26 cellular contexts compared by ENCODE assay signal in genomic region chr10:33793793-33794192, GRCh38.
"Had no signal": no experiment of that assay in that cellular context is flagged by ENCODE, and none has a peak within 500 bp of the region (broad histone marks: within the 10 kb centered on the region; RNA-seq: fewer than 3 reads in every experiment).

No MANE protein-coding gene starts in this region.

- H3K4me1 Mint-ChIP-seq: naive B cell had no signal

- ATAC-seq: effector memory CD8-positive, alpha-beta T cell; heart right ventricle; left cardiac atrium; left lung; mucosa of descending colon; right lobe of liver; stimulated activated naive B cell treated with anti-CD40 and anti-IgM and Interleukin-4, amounts not matched to agents 10 μg/mL and 1 μg/mL and 100 μg/mL, for 72 hours had no signal

- H3K9me3 Mint-ChIP-seq: effector memory CD8-positive, alpha-beta T cell; mesothelial cell of epicardium; stimulated activated naive CD8-positive, alpha-beta T cell treated with anti-CD3 and anti-CD28 coated beads, Interleukin-15, Interleukin-2, amounts not matched to agents 100 ng/mL and 50 ng/mL, for 24 hours had no signal

- H3K9ac ChIP-seq: parathyroid adenoma had no signal

- H3K27ac Mint-ChIP-seq: effector memory CD8-positive, alpha-beta T cell; mesothelial cell of epicardium; naive B cell; stimulated activated naive B cell treated with anti-CD40 and anti-IgM and Interleukin-4, amounts not matched to agents 10 μg/mL and 1 μg/mL and 100 μg/mL, for 72 hours; stimulated activated naive CD8-positive, alpha-beta T cell treated with anti-CD3 and anti-CD28 coated beads, Interleukin-15, Interleukin-2, amounts not matched to agents 100 ng/mL and 50 ng/mL, for 24 hours had no signal

- H3K4me3 ChIP-seq: esophagus squamous epithelium, heart right ventricle, left lung, mucosa of descending colon, right lobe of liver, suprapubic skin, vagina had no signal

- H3K4me3 Mint-ChIP-seq: effector memory CD8-positive, alpha-beta T cell; mesothelial cell of epicardium; naive B cell; stimulated activated naive B cell treated with anti-CD40 and anti-IgM and Interleukin-4, amounts not matched to agents 10 μg/mL and 1 μg/mL and 100 μg/mL, for 72 hours; stimulated activated naive CD8-positive, alpha-beta T cell treated with anti-CD3 and anti-CD28 coated beads, Interleukin-15, Interleukin-2, amounts not matched to agents 100 ng/mL and 50 ng/mL, for 24 hours had no signal

- H3K4me1 ChIP-seq: esophagus squamous epithelium, left lung, parathyroid adenoma, right lobe of liver, suprapubic skin, vagina had no signal

- H3K27ac ChIP-seq: esophagus squamous epithelium, heart right ventricle, left lung, neutrophil, parathyroid adenoma, right lobe of liver, suprapubic skin, vagina had no signal

- H3K36me3 Mint-ChIP-seq: mesothelial cell of epicardium; naive B cell; stimulated activated naive B cell treated with anti-CD40 and anti-IgM and Interleukin-4, amounts not matched to agents 10 μg/mL and 1 μg/mL and 100 μg/mL, for 72 hours had no signal

- DNase-seq: cortex of kidney; effector memory CD8-positive, alpha-beta T cell; erythroblast; esophagus squamous epithelium; foreskin melanocyte; glutamatergic neuron; heart right ventricle; hippocampal formation; left cardiac atrium; left lung; mesenchymal stem cell; mucosa of descending colon; naive B cell; right lobe of liver; small intestine; stimulated activated CD4-positive, alpha-beta T cell treated with anti-CD3 and anti-CD28 coated beads, Interleukin-15, amount 100 ng/mL, for 24 hours; stimulated activated CD4-positive, alpha-beta T cell treated with anti-CD3 and anti-CD28 coated beads, Interleukin-2, amount 100 ng/mL, for 48 hours; stimulated activated naive B cell treated with anti-CD40 and anti-IgM and Interleukin-4, amounts not matched to agents 10 μg/mL and 1 μg/mL and 100 μg/mL, for 72 hours; trophoblast cell had no signal

- H3K27me3 Mint-ChIP-seq: effector memory CD8-positive, alpha-beta T cell; naive B cell; progenitor cell of endocrine pancreas; stimulated activated naive B cell treated with anti-CD40 and anti-IgM and Interleukin-4, amounts not matched to agents 10 μg/mL and 1 μg/mL and 100 μg/mL, for 72 hours; stimulated activated naive CD8-positive, alpha-beta T cell treated with anti-CD3 and anti-CD28 coated beads, Interleukin-15, Interleukin-2, amounts not matched to agents 100 ng/mL and 50 ng/mL, for 24 hours had no signal

- H3K36me3 ChIP-seq: esophagus squamous epithelium, heart right ventricle, left lung, neutrophil, right lobe of liver, suprapubic skin, vagina had no signal

- H3K79me2 ChIP-seq: parathyroid adenoma had no signal

- H3K27me3 ChIP-seq: esophagus squamous epithelium, heart right ventricle, left lung, neutrophil, right lobe of liver, suprapubic skin, vagina had no signal

- H3K9me3 ChIP-seq: esophagus squamous epithelium, heart right ventricle, left lung, mucosa of descending colon, neutrophil, right lobe of liver, suprapubic skin, vagina had no signal

- H2AFZ ChIP-seq: parathyroid adenoma had no signal
